In the genomic region with DNA sequence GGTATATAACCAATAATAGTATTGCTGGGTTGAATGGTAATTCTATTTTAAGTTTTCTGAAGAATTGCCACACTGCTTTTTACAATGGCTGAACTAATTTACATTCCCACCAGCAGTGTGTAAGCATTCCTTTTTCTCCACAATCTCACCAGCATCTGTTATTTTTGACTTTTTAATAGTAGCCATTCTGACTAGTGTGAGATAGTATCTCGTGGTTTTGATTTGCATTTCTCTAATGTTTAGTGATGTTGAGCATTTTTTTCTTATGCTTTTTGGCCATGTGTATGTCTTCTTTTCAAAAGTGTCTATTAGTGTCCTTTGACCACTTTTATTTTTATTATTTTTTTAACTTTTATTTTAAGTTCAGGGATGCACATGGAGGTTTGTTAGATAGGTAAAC, we compare ENCODE assay signal across 14 cellular contexts.
"Had no signal": no experiment of that assay in that cellular context is flagged by ENCODE, and none has a peak within 500 bp of the region (broad histone marks: within the 10 kb centered on the region; RNA-seq: fewer than 3 reads in every experiment).

No MANE protein-coding gene starts in this region.

- H3K27me3 ChIP-seq: ovary had no signal

- DNase-seq: activated CD4-positive, alpha-beta T cell treated with anti-CD3 and anti-CD28 coated beads, Interleukin-2, amount 50 U/mL, for 4 hours; activated CD4-positive, CD25-positive, alpha-beta regulatory T cell treated with anti-CD3 and anti-CD28 coated beads, Interleukin-2, amount 50 U/mL, for 72 hours; activated CD8-positive, alpha-beta memory T cell treated with anti-CD3 and anti-CD28 coated beads, Interleukin-2, amount 10 ng/mL, durations not matched to agents 7 days and 5 days; activated gamma-delta T cell; activated T-cell treated with anti-CD3 and anti-CD28 coated beads, Interleukin-2, amount 50 U/mL, for 48 hours; aorta; dermis blood vessel endothelial cell; endodermal cell; kidney glomerular epithelial cell; ovary; stimulated activated CD4-positive, alpha-beta T cell treated with anti-CD3 and anti-CD28 coated beads, Interleukin-4, amount 100 ng/mL, for 1 hour; stimulated activated naive CD8-positive, alpha-beta T cell treated with anti-CD3 and anti-CD28 coated beads, Interleukin-15, amount 100 ng/mL, for 72 hours; SW 1271; T-helper 9 cell had no signal

- H3K36me3 ChIP-seq: ovary had no signal

- H3K27ac ChIP-seq: ovary had no signal

- H3K4me3 ChIP-seq: ovary had no signal

- H3K9me3 ChIP-seq: ovary had no signal
